1 cellular context compared by ENCODE assay signal in the genomic region with DNA sequence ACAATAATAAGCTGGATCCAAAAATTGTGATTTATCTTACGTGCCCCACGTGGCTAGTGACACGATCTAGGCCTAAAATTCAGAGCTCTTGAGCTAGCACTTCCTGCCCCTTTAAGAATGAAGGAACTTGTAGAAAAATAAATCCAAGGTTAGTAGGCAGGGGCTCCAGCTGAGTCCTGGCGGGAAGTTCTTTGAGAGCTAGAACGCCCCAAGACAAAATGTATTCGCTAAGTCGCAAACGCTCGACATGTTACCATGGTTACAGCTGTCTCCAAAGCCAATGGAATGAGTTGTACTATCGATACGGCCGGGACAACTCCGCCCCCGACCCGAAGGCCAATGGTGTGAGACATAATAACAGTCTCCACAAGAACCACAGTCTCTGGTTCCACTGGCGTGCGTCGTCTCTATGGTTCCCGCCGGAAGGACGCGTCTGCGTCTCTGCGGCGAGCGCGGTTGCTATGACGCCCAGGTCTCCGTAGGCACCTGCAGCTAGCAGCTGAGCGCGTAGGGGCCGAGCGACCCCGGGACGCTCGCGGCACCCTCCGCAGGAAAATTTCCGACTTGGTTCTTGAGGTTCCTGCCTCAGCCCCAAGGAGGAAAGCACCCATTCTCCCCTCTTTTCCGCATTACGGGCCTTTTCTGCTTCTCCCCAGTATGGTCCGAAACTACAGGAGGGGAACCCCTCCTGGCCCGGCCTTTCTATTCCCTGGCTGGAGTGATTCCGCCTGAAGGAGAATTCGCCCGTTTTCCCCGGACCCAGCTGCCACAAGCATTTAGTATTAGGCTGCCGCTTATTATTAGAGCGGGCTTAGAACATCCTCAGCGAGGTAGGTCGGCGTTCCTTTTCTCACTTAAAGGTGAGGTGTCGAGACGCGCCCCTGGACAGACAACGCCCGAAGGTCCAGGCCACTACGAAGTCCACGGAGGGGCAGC.
TF ChIP-seq lines count a peak whose summit lies in the region.

Gene CCDC30 (plus strand): TSS at position 459 of the 936 bp plus-strand sequence. CDS start 17,266 bp downstream, outside the sequence.

TF ChIP-seq in HepG2, 621 proteins besides CTCF, POLR2A, EP300 and RAD21 (continued from another document and continues in another):
- no peak for TF ChIP-seq ZNF646 (CRISPR knock-in tag; IDR thresholded peaks at IDR 0.05)
- TF ChIP-seq KLF6 (CRISPR knock-in tag; IDR thresholded peaks at IDR 0.05) = no peak
- no peak for TF ChIP-seq NCOA1 (CRISPR knock-in tag; IDR thresholded peaks at IDR 0.05)
- no peak for TF ChIP-seq TRIM24 (CRISPR knock-in tag; IDR thresholded peaks at IDR 0.05)
- TF ChIP-seq CC2D1A (CRISPR knock-in tag; IDR thresholded peaks at IDR 0.05) = no peak
- peak; percentile 81 for TF ChIP-seq ZNF605 (CRISPR knock-in tag; IDR thresholded peaks at IDR 0.05)
- TF ChIP-seq ZNF44 (CRISPR knock-in tag; IDR thresholded peaks at IDR 0.05) = no peak
- TF ChIP-seq ZFP90 (CRISPR knock-in tag; IDR thresholded peaks at IDR 0.05; ENCODE audit: borderline replicate concordance) = no peak
- TF ChIP-seq ZNF362 (CRISPR knock-in tag; IDR thresholded peaks at IDR 0.05; ENCODE audit: borderline replicate concordance) = no peak
- TF ChIP-seq, protein P1, sequence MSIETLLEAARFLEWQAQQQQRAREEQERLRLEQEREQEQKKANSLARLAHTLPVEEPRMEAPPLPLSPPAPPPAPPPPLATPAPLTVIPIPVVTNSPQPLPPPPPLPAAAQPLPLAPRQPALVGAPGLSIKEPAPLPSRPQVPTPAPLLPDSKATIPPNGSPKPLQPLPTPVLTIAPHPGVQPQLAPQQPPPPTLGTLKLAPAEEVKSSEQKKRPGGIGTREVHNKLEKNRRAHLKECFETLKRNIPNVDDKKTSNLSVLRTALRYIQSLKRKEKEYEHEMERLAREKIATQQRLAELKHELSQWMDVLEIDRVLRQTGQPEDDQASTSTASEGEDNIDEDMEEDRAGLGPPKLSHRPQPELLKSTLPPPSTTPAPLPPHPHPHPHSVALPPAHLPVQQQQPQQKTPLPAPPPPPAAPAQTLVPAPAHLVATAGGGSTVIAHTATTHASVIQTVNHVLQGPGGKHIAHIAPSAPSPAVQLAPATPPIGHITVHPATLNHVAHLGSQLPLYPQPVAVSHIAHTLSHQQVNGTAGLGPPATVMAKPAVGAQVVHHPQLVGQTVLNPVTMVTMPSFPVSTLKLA (IDR thresholded peaks at IDR 0.05) = peak; percentile 57
- no peak for TF ChIP-seq IKZF1 (IDR thresholded peaks at IDR 0.05)
- no peak for TF ChIP-seq ASH2L (IDR thresholded peaks at IDR 0.05; ENCODE audit: insufficient read length, low read depth, low read length)
- TF ChIP-seq CBX1 (IDR thresholded peaks at IDR 0.05; ENCODE audit: low read depth) = no peak
- TF ChIP-seq HHEX (CRISPR knock-in tag; IDR thresholded peaks at IDR 0.05) = no peak
- TF ChIP-seq ZBTB33 (CRISPR knock-in tag; IDR thresholded peaks at IDR 0.05) = no peak
- no peak for TF ChIP-seq ZNF441 (CRISPR knock-in tag; IDR thresholded peaks at IDR 0.05; ENCODE audit: borderline replicate concordance)
- TF ChIP-seq REPIN1 (CRISPR knock-in tag; IDR thresholded peaks at IDR 0.05; ENCODE audit: borderline replicate concordance, low read depth) = peak; percentile 51; the same call in 1 of the 2 replicates
- TF ChIP-seq ZNF383 (CRISPR knock-in tag; IDR thresholded peaks at IDR 0.05; ENCODE audit: borderline replicate concordance) = no peak
- peak; percentile 14; the same call in 1 of the 2 replicates for TF ChIP-seq XBP1 (CRISPR knock-in tag; IDR thresholded peaks at IDR 0.05)
- TF ChIP-seq PRMT3 (CRISPR knock-in tag; IDR thresholded peaks at IDR 0.05; ENCODE audit: borderline replicate concordance, low read depth) = no peak
- no peak for TF ChIP-seq USF2 (IDR thresholded peaks at IDR 0.05; ENCODE audit: low read depth, low read length)
- no peak for TF ChIP-seq USF2 (CRISPR knock-in tag; IDR thresholded peaks at IDR 0.05; ENCODE audit: borderline replicate concordance)
- no peak for TF ChIP-seq ZSCAN30 (CRISPR knock-in tag; IDR thresholded peaks at IDR 0.05)
- peak; percentile 48 for TF ChIP-seq SP2 (CRISPR knock-in tag; IDR thresholded peaks at IDR 0.05)
- TF ChIP-seq, protein P2, sequence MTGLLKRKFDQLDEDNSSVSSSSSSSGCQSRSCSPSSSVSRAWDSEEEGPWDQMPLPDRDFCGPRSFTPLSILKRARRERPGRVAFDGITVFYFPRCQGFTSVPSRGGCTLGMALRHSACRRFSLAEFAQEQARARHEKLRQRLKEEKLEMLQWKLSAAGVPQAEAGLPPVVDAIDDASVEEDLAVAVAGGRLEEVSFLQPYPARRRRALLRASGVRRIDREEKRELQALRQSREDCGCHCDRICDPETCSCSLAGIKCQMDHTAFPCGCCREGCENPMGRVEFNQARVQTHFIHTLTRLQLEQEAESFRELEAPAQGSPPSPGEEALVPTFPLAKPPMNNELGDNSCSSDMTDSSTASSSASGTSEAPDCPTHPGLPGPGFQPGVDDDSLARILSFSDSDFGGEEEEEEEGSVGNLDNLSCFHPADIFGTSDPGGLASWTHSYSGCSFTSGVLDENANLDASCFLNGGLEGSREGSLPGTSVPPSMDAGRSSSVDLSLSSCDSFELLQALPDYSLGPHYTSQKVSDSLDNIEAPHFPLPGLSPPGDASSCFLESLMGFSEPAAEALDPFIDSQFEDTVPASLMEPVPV (CRISPR knock-in tag; IDR thresholded peaks at IDR 0.05) = no peak
- TF ChIP-seq ZNF672 (CRISPR knock-in tag; IDR thresholded peaks at IDR 0.05) = no peak
- 0 out of 2 replicates have a peak, but pooled peaks have one; percentile 65 for TF ChIP-seq U2AF2 (IDR thresholded peaks at IDR 0.05; ENCODE audit: low read depth, low read length)
- TF ChIP-seq HNF1B (CRISPR knock-in tag; IDR thresholded peaks at IDR 0.05) = peak; percentile 64; the same call in 1 of the 2 replicates
- no peak for TF ChIP-seq HOXA5 (CRISPR knock-in tag; IDR thresholded peaks at IDR 0.05)
- TF ChIP-seq ZKSCAN1 (IDR thresholded peaks at IDR 0.05; ENCODE audit: low read length) = no peak
- peak; percentile 92 for TF ChIP-seq GABPB1 (CRISPR knock-in tag; IDR thresholded peaks at IDR 0.05)
- TF ChIP-seq TAF1 (CRISPR knock-in tag; IDR thresholded peaks at IDR 0.05) = no peak
- TF ChIP-seq ZNF574 (CRISPR knock-in tag; IDR thresholded peaks at IDR 0.05) = peak; percentile 99
- peak; percentile 47; the same call in 1 of the 2 replicates for TF ChIP-seq ZFY (CRISPR knock-in tag; IDR thresholded peaks at IDR 0.05)
- no peak for TF ChIP-seq ZFYVE20 (CRISPR knock-in tag; IDR thresholded peaks at IDR 0.05; ENCODE audit: borderline replicate concordance, low read depth)
